14 cellular contexts compared by ENCODE assay signal in the genomic region with DNA sequence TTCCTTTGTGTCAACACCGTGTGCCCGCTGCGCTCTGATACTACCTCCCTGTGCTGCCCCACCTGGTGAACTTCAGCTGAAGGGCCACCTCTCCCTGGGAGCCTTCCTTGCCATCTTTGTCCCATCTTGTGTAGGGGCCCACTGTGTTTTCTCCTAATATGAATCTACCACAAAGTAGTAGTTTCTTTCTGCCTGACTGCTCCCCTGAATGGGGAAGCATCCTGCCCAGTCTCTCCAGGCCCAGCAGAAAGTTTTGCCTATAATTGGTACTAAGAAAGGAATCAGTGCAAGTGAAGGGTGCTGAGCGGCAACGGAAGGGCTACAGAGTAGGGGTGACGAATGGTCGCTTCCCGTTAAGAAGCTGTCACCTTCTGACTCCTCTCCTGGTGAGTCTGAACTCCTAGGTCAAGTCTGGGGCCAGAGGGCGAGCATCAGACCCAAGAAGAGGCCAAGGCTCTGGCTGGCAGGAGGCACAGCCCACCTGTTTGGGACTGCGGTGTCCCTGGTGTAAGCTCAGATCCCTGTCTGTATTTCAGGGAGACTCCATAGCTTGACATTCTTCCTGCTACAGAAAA. TPM values are rescaled to one million over a fixed set of nuclear protein-coding genes. Genes with fewer than 3 reads are reported as not detected.
DNase-seq lines count a peak whose midpoint lies in the region; ATAC-seq and TF ChIP-seq lines count a peak whose summit lies in the region.
"Had no signal": no experiment of that assay in that cellular context is flagged by ENCODE, and none has a peak within 500 bp of the region (broad histone marks: within the 10 kb centered on the region; RNA-seq: fewer than 3 reads in every experiment).

No MANE protein-coding gene starts in this region.

- no peak overlapping the region for H3K27ac Mint-ChIP-seq in activated T-helper 1 cell treated with anti-CD3 and anti-CD28 coated beads, Interleukin-12 subunit alpha, Interleukin-12 subunit beta, Interleukin-2, Interleukin-4 antibody, amounts not matched to agents 30 ng/mL and 10 ng/mL and 1 ng/mL, durations not matched to agents 14 hours and 24 hours and 36 hours
- H3K27ac Mint-ChIP-seq: activated CD4-positive, alpha-beta memory T cell treated with anti-CD3 and anti-CD28 coated beads for 36 hours; CD4-positive, alpha-beta memory T cell; T-helper 2 cell treated with Interferon-gamma antibody and Interleukin-4, amounts not matched to agents 5 μg/mL and 100 μg/mL, for 36 hours had no signal

- H4K5ac ChIP-seq in mesendoderm (ENCODE audit: low read length) = no peak overlapping the region

- H3K4me1 Mint-ChIP-seq in activated T-helper 1 cell treated with anti-CD3 and anti-CD28 coated beads, Interleukin-12 subunit alpha, Interleukin-12 subunit beta, Interleukin-2, Interleukin-4 antibody, amounts not matched to agents 30 ng/mL and 10 ng/mL and 1 ng/mL, durations not matched to agents 14 hours and 24 hours and 36 hours (ENCODE audit: low read depth) = no peaks in the 10 kb centered on the region
- H3K4me1 Mint-ChIP-seq: CD4-positive, alpha-beta memory T cell; central memory CD8-positive, alpha-beta T cell had no signal

- H3K36me3 ChIP-seq in HUES64 (ENCODE audit: insufficient read depth, low read length) (no peaks in the 10 kb centered on the region), mesenchymal stem cell (ENCODE audit: control insufficient read depth in 1 of 2, insufficient read depth in 2 of 2, low read depth in 1 of 2, low read length in 2 of 2) (no peaks in the 10 kb centered on the region), spleen (no peaks in the 10 kb centered on the region), mesendoderm (ENCODE audit: control insufficient read depth, insufficient read depth, low read length) (no peaks in the 10 kb centered on the region)

- H4K8ac ChIP-seq in mesenchymal stem cell (ENCODE audit: low read length) = no peak overlapping the region
- no peak overlapping the region for H4K8ac ChIP-seq in mesendoderm (ENCODE audit: low read depth, low read length)

- no peak overlapping the region for H3K14ac ChIP-seq in mesenchymal stem cell (ENCODE audit: low read length in 2 of 2)

- peaks cover 6% of the 10 kb centered on the region for H3K79me1 ChIP-seq in mesenchymal stem cell (replicated peaks; ENCODE audit: low read length, poor library complexity, severe bottlenecking)
- peaks cover 5% of the 10 kb centered on the region for H3K79me1 ChIP-seq in mesendoderm (ENCODE audit: low read length)

- H2AK5ac ChIP-seq in mesenchymal stem cell (ENCODE audit: low read length, severe bottlenecking) (no peak overlapping the region), mesendoderm (ENCODE audit: low read length) (no peak overlapping the region)

- no peak overlapping the region for H3K4me2 ChIP-seq in mesenchymal stem cell (ENCODE audit: low read length, poor library complexity, severe bottlenecking)
- H3K4me2 ChIP-seq in mesendoderm (ENCODE audit: low read length) = no peak overlapping the region

- H3K27me3 Mint-ChIP-seq in activated T-helper 1 cell treated with anti-CD3 and anti-CD28 coated beads, Interleukin-12 subunit alpha, Interleukin-12 subunit beta, Interleukin-2, Interleukin-4 antibody, amounts not matched to agents 30 ng/mL and 10 ng/mL and 1 ng/mL, durations not matched to agents 14 hours and 24 hours and 36 hours (ENCODE audit: insufficient read depth) = peaks cover 2% of the 10 kb centered on the region
- H3K27me3 Mint-ChIP-seq: activated CD4-positive, alpha-beta memory T cell treated with anti-CD3 and anti-CD28 coated beads for 36 hours had no signal

- H3K4me3 ChIP-seq in HUES64 (ENCODE audit: low read length) (no peak overlapping the region), mesenchymal stem cell (ENCODE audit: insufficient read depth in 1 of 2, low read depth in 1 of 2, low read length in 2 of 2) (peak overlapping the region in 1 of 2 experiments; percentile 19), spleen (no peak overlapping the region), mesendoderm (ENCODE audit: low read length) (no peak overlapping the region)

- no peaks in the 10 kb centered on the region for H3K36me3 Mint-ChIP-seq in activated T-helper 1 cell treated with anti-CD3 and anti-CD28 coated beads, Interleukin-12 subunit alpha, Interleukin-12 subunit beta, Interleukin-2, Interleukin-4 antibody, amounts not matched to agents 30 ng/mL and 10 ng/mL and 1 ng/mL, durations not matched to agents 14 hours and 24 hours and 36 hours (ENCODE audit: low read depth)
- H3K36me3 Mint-ChIP-seq: activated CD4-positive, alpha-beta memory T cell treated with anti-CD3 and anti-CD28 coated beads for 36 hours; CD4-positive, alpha-beta memory T cell had no signal

- H2BK5ac ChIP-seq in mesenchymal stem cell (ENCODE audit: low read depth, low read length, poor library complexity, severe bottlenecking) (no peak overlapping the region), mesendoderm (ENCODE audit: low read length) (no peak overlapping the region)

- TF ChIP-seq POLR2A in spleen (IDR thresholded peaks at IDR 0.05) = no peak

- H3K4ac ChIP-seq in mesenchymal stem cell (ENCODE audit: low read depth in 1 of 2, low read length in 2 of 2) = no peak overlapping the region
- no peak overlapping the region for H3K4ac ChIP-seq in mesendoderm (ENCODE audit: low read depth, low read length)

- H3K27ac ChIP-seq in HUES64 (ENCODE audit: low read depth, low read length) (peak overlapping the region; percentile 21; the same call in 1 of the 2 replicates), cingulate gyrus (ENCODE audit: low read depth, low read length) (peak overlapping the region; percentile 60), mesenchymal stem cell (ENCODE audit: low read length, poor library complexity, severe bottlenecking) (no peak overlapping the region), spleen (no peak overlapping the region), mesendoderm (ENCODE audit: low read depth, low read length) (no peak overlapping the region)

- H3K9me3 ChIP-seq in HUES64 (ENCODE audit: insufficient read depth, low read depth, low read length) (no peaks in the 10 kb centered on the region), mesenchymal stem cell (ENCODE audit: control insufficient read depth, low read length) (no peaks in the 10 kb centered on the region), spleen (no peaks in the 10 kb centered on the region)

- no peaks in the 10 kb centered on the region for H3K27me3 ChIP-seq in HUES64 (ENCODE audit: insufficient read depth, low read length)
- no peaks in the 10 kb centered on the region for H3K27me3 ChIP-seq in mesenchymal stem cell (ENCODE audit: control insufficient read depth in 1 of 2, insufficient read depth in 1 of 2, low read length in 2 of 2)
- peaks cover 0 to 9% (median 0%) of the 10 kb centered on the region in 7 donors for H3K27me3 ChIP-seq in spleen (replicated peaks in 1 of 7)
- H3K27me3 ChIP-seq in mesendoderm (ENCODE audit: insufficient read depth, low read length, poor library complexity) = no peaks in the 10 kb centered on the region

- WGBS in HUES64 = 92% methylated on average over 10 of the region's 10 CpGs
- WGBS in mesenchymal stem cell = 84% methylated on average over 10 of the region's 10 CpGs
- WGBS in spleen, 5 donors = 84 to 90% (median 87%) methylated on average over 10 of the region's 10 CpGs
- WGBS in mesendoderm (ENCODE audit: extremely low coverage, insufficient coverage, low lambda C conversion rate) = no CpG with 5 or more reads among the region's 10 CpGs

- H2BK15ac ChIP-seq in mesenchymal stem cell (ENCODE audit: low read depth, poor library complexity, severe bottlenecking) (no peak overlapping the region), mesendoderm (replicated peaks; ENCODE audit: low read depth) (no peak overlapping the region)

- H3K9ac ChIP-seq in HUES64 (ENCODE audit: low read depth, low read length) (no peak overlapping the region), mesenchymal stem cell (ENCODE audit: low read length) (peak overlapping the region; percentile 40), mesendoderm (ENCODE audit: low read length) (no peak overlapping the region)

- no peak overlapping the region for H3K23ac ChIP-seq in mesenchymal stem cell (ENCODE audit: low read length in 2 of 2)
- H3K23ac ChIP-seq in mesendoderm (ENCODE audit: low read length) = no peak overlapping the region

- ATAC-seq in GM18517 (IDR thresholded peaks at IDR 0.05; ENCODE audit: unreplicated experiment) (no peak), GM19351 (IDR thresholded peaks at IDR 0.05; ENCODE audit: unreplicated experiment) (no peak)

- H3K56ac ChIP-seq in mesendoderm (ENCODE audit: low read length) = no peak overlapping the region

- no peak overlapping the region for H2AFZ ChIP-seq in mesenchymal stem cell (ENCODE audit: low read depth, low read length)

- H3K18ac ChIP-seq in mesenchymal stem cell (ENCODE audit: low read depth in 1 of 2, low read length in 2 of 2) (no peak overlapping the region), mesendoderm (ENCODE audit: low read length) (no peak overlapping the region)

- TF ChIP-seq CTCF in spleen (IDR thresholded peaks at IDR 0.05 in 8 of 11, conservative IDR thresholded peaks at IDR 0.05 in 3 of 11) = no peak

- intact Hi-C loops in spleen (cut with DNase I; ENCODE audit: low total_unique reads) = no loop called here
- intact Hi-C loops in activated T-helper 1 cell treated with anti-CD3 and anti-CD28 coated beads, Interleukin-12 subunit alpha, Interleukin-12 subunit beta, Interleukin-2, Interleukin-4 antibody, amounts not matched to agents 30 ng/mL and 10 ng/mL and 1 ng/mL, durations not matched to agents 14 hours and 24 hours and 36 hours (cut with micrococcal nuclease) = no loop called here

- no peaks in the 10 kb centered on the region for H3K9me3 Mint-ChIP-seq in activated T-helper 1 cell treated with anti-CD3 and anti-CD28 coated beads, Interleukin-12 subunit alpha, Interleukin-12 subunit beta, Interleukin-2, Interleukin-4 antibody, amounts not matched to agents 30 ng/mL and 10 ng/mL and 1 ng/mL, durations not matched to agents 14 hours and 24 hours and 36 hours
- H3K9me3 Mint-ChIP-seq: activated CD4-positive, alpha-beta memory T cell treated with anti-CD3 and anti-CD28 coated beads for 36 hours; CD4-positive, alpha-beta memory T cell; central memory CD8-positive, alpha-beta T cell; T-helper 2 cell treated with Interferon-gamma antibody and Interleukin-4, amounts not matched to agents 5 μg/mL and 100 μg/mL, for 36 hours had no signal

- H4K91ac ChIP-seq in mesenchymal stem cell (ENCODE audit: low read length) = no peak overlapping the region

- H2BK12ac ChIP-seq in mesenchymal stem cell (ENCODE audit: low read length in 2 of 2) = no peak overlapping the region

- H3K4me3 Mint-ChIP-seq in activated T-helper 1 cell treated with anti-CD3 and anti-CD28 coated beads, Interleukin-12 subunit alpha, Interleukin-12 subunit beta, Interleukin-2, Interleukin-4 antibody, amounts not matched to agents 30 ng/mL and 10 ng/mL and 1 ng/mL, durations not matched to agents 14 hours and 24 hours and 36 hours = no peak overlapping the region
- H3K4me3 Mint-ChIP-seq: activated CD4-positive, alpha-beta memory T cell treated with anti-CD3 and anti-CD28 coated beads for 36 hours; CD4-positive, alpha-beta memory T cell; central memory CD8-positive, alpha-beta T cell; T-helper 2 cell treated with Interferon-gamma antibody and Interleukin-4, amounts not matched to agents 5 μg/mL and 100 μg/mL, for 36 hours had no signal

- DNase-seq in mesenchymal stem cell (no peak), spleen (peak; percentile 59), mesendoderm (no peak)
- DNase-seq in activated T-helper 1 cell treated with anti-CD3 and anti-CD28 coated beads, Interleukin-12 subunit alpha, Interleukin-12 subunit beta, Interleukin-2, Interleukin-4 antibody, amounts not matched to agents 30 ng/mL and 10 ng/mL and 1 ng/mL, durations not matched to agents 14 hours and 24 hours and 36 hours (ENCODE audit: low spot score) = no peak
- DNase-seq: activated CD4-positive, alpha-beta memory T cell treated with anti-CD3 and anti-CD28 coated beads for 36 hours; activated gamma-delta T cell; CD4-positive, alpha-beta memory T cell; NCI-H2171 treated with DMSO at 0.1 percent for 48 hours had no signal

- H2BK120ac ChIP-seq in mesenchymal stem cell (ENCODE audit: low read depth, low read length) = no peak overlapping the region
- no peak overlapping the region for H2BK120ac ChIP-seq in mesendoderm (ENCODE audit: low read depth, low read length)

- H3K79me2 ChIP-seq in mesendoderm (ENCODE audit: control insufficient read depth, insufficient read depth, low read length) = peaks cover 3% of the 10 kb centered on the region

- H3K4me1 ChIP-seq in HUES64 (ENCODE audit: insufficient read depth, low read length) = peaks cover 25% of the 10 kb centered on the region
- H3K4me1 ChIP-seq in mesenchymal stem cell (ENCODE audit: control insufficient read depth, insufficient read depth, low read depth, low read length) = peaks cover 24% of the 10 kb centered on the region
- no peaks in the 10 kb centered on the region for H3K4me1 ChIP-seq in spleen
- H3K4me1 ChIP-seq in mesendoderm (ENCODE audit: control insufficient read depth, low read depth, low read length) = no peaks in the 10 kb centered on the region

RNA-seq across cellular contexts. Expression of a gene that starts 24.1 kb away (rescaled TPM):
- polyA plus RNA-seq in HUES64 (2013, experiment 1 of 2) = 15.9 TPM
- polyA plus RNA-seq in HUES64 (2013, experiment 2 of 2) = 21.4 TPM
- 0.87 TPM for polyA plus RNA-seq in mesenchymal stem cell (2013, experiment 1 of 2)
- polyA plus RNA-seq in mesenchymal stem cell (2013, experiment 2 of 2) = 0.82 TPM
- total RNA-seq in spleen = 1 to 10 TPM in 6 of 7 donors, under 1 TPM in 1; 0.60 to 5.4 (median 1.3) TPM
- 1 to 10 TPM; 1.1 to 1.5 (median 1.2) TPM for polyA plus RNA-seq in spleen
- 23.3 TPM for polyA plus RNA-seq in mesendoderm (2013, experiment 1 of 2)
- 24.1 TPM for polyA plus RNA-seq in mesendoderm (2013, experiment 2 of 2)
- 0.32 and 0.70 TPM in 2 replicates for total RNA-seq in activated T-helper 1 cell treated with anti-CD3 and anti-CD28 coated beads, Interleukin-12 subunit alpha, Interleukin-12 subunit beta, Interleukin-2, Interleukin-4 antibody, amounts not matched to agents 30 ng/mL and 10 ng/mL and 1 ng/mL, durations not matched to agents 14 hours and 24 hours and 36 hours

Comparison
In these comparisons a context has a peak if more than half of its experiments do, and no peak if none do; other contexts are left out.
1. H3K27ac ChIP-seq: peak in HUES64 (single experiment) and cingulate gyrus (single experiment); none in mesenchymal stem cell (single experiment), spleen (0 of 8) and mesendoderm (single experiment).